Comparison of ENCODE assay signal across 9 cellular contexts in genomic region chr2:113173563-113174368, GRCh38. TPM values are rescaled to one million over a fixed set of nuclear protein-coding genes. Genes with fewer than 3 reads are reported as not detected.
DNase-seq lines count a peak whose midpoint lies in the region; ATAC-seq and TF ChIP-seq lines count a peak whose summit lies in the region.
"Had no signal": no experiment of that assay in that cellular context is flagged by ENCODE, and none has a peak within 500 bp of the region (broad histone marks: within the 10 kb centered on the region; RNA-seq: fewer than 3 reads in every experiment).

TSS of gene PSD4 (plus strand) at chr2:113173971. CDS start at chr2:113182457, 8,486 bp downstream.

- peaks cover 10% of the 10 kb centered on the region; the same call in 1 of the 2 replicates for H3K79me2 ChIP-seq in OCI-LY1 (ENCODE audit: insufficient read depth, low read length)

- peak within 1 kb of the TSS; percentile 78 to 89 for H3K4me3 Mint-ChIP-seq in activated T-cell treated with anti-CD3 and anti-CD28 coated beads, Interleukin-2, amount 50 U/mL, for 72 hours

- intact Hi-C loops in left colon (cut with DNase I, micrococcal nuclease), result no loop called here

- peak within 1 kb of the TSS; percentile 91 for H3K27ac Mint-ChIP-seq in activated T-cell treated with anti-CD3 and anti-CD28 coated beads, Interleukin-2, amount 50 U/mL, for 72 hours

- TF ChIP-seq CTCF in OCI-LY1 (IDR thresholded peaks at IDR 0.05; ENCODE audit: low read length), result no peak; the same call in 1 of the 2 replicates

- H3K36me3 Mint-ChIP-seq in activated T-cell treated with anti-CD3 and anti-CD28 coated beads, Interleukin-2, amount 50 U/mL, for 72 hours (ENCODE audit: insufficient read depth in 2 of 2), result peaks cover 12 to 23% of the 10 kb centered on the region in 2 donors

- peaks cover 3 to 4% of the 10 kb centered on the region in 2 donors for H3K9me3 Mint-ChIP-seq in activated T-cell treated with anti-CD3 and anti-CD28 coated beads, Interleukin-2, amount 50 U/mL, for 72 hours

- no peaks in the 10 kb centered on the region for H3K27me3 Mint-ChIP-seq in activated T-cell treated with anti-CD3 and anti-CD28 coated beads, Interleukin-2, amount 50 U/mL, for 72 hours (ENCODE audit: low read depth)

- H4K20me1 ChIP-seq in OCI-LY1 (ENCODE audit: insufficient read depth, low read length), result no peaks in the 10 kb centered on the region

- no peaks in the 10 kb centered on the region for H3K27me3 ChIP-seq in OCI-LY1 (ENCODE audit: insufficient read depth, low read length)

- H3K9me2 ChIP-seq in OCI-LY1 (ENCODE audit: low read depth, low read length), result no peaks in the 10 kb centered on the region

- peak; percentile 89 to 91 for DNase-seq in activated T-cell treated with anti-CD3 and anti-CD28 coated beads, Interleukin-2, amount 50 U/mL, for 72 hours
- DNase-seq in left colon (peak; percentile 73 to 74), COR-L47 (lab: John Stamatoyannopoulos, UW) (no peak), DMS53 treated with DMSO at 0.1 percent for 48 hours (lab: John Stamatoyannopoulos, UW; ENCODE audit: unreplicated experiment) (no peak)
- DNase-seq in stimulated activated CD8-positive, alpha-beta memory T cell treated with anti-CD3 and anti-CD28 coated beads, Interleukin-15, amount 100 ng/mL, for 1 hour (ENCODE audit: low read depth), result peak; percentile 73

- no peaks in the 10 kb centered on the region for H3F3A ChIP-seq in OCI-LY1 (ENCODE audit: insufficient read depth, low read length)

- peaks cover 39% of the 10 kb centered on the region for H3K4me1 ChIP-seq in OCI-LY1 (ENCODE audit: insufficient read depth, low read length, severe bottlenecking)

- H3K4me1 Mint-ChIP-seq in activated T-cell treated with anti-CD3 and anti-CD28 coated beads, Interleukin-2, amount 50 U/mL, for 72 hours (ENCODE audit: low read depth), result peaks cover 75% of the 10 kb centered on the region

- H3K9me3 ChIP-seq in OCI-LY1 (ENCODE audit: low read length), result no peaks in the 10 kb centered on the region

- ATAC-seq in GM18498 (IDR thresholded peaks at IDR 0.05; ENCODE audit: unreplicated experiment) (peak; percentile 80), HG02840 (IDR thresholded peaks at IDR 0.05; ENCODE audit: low FRiP score, unreplicated experiment) (peak; percentile 75), left colon (peak; percentile 44)
- peak; percentile 82 to 84 for ATAC-seq in activated T-cell treated with anti-CD3 and anti-CD28 coated beads, Interleukin-2, amount 50 U/mL, for 72 hours (replicated peaks in 1 of 2)
- ATAC-seq: Panc1 had no signal

- H3K27ac ChIP-seq in OCI-LY1 (ENCODE audit: low read depth, low read length, poor library complexity, severe bottlenecking), result peak within 1 kb of the TSS; percentile 92

- peak within 1 kb of the TSS; percentile 91 for H3K4me3 ChIP-seq in OCI-LY1 (ENCODE audit: low read depth, low read length, poor library complexity, severe bottlenecking)

- H3K36me3 ChIP-seq in OCI-LY1 (ENCODE audit: insufficient read depth, low read length), result peaks cover 14% of the 10 kb centered on the region; the same call in 1 of the 2 replicates

- peak within 1 kb of the TSS; percentile 90 for H3K4me2 ChIP-seq in OCI-LY1 (ENCODE audit: low read length)

- peak within 1 kb of the TSS; percentile 94 for H3K9ac ChIP-seq in OCI-LY1 (ENCODE audit: low read length)

- H2AFZ ChIP-seq in OCI-LY1 (ENCODE audit: low read length), result no peak within 1 kb of the TSS

RNA-seq across cellular contexts. Expression of gene PSD4, which starts in this region (rescaled TPM):
- 100 to 1,000 TPM; 174 to 200 TPM for total RNA-seq in activated T-cell treated with anti-CD3 and anti-CD28 coated beads, Interleukin-2, amount 50 U/mL, for 72 hours
- total RNA-seq in left colon, result 10 to 100 TPM; 68.4 to 72.1 TPM

Comparison
In these comparisons a context has a peak if more than half of its experiments do, and no peak if none do; other contexts are left out.
1. DNase-seq: peak in activated T-cell treated with anti-CD3 and anti-CD28 coated beads, Interleukin-2, amount 50 U/mL, for 72 hours (2 of 2), left colon (2 of 2) and stimulated activated CD8-positive, alpha-beta memory T cell treated with anti-CD3 and anti-CD28 coated beads, Interleukin-15, amount 100 ng/mL, for 1 hour (single experiment); none in COR-L47 (single experiment) and DMS53 treated with DMSO at 0.1 percent for 48 hours (single experiment).
2. Peak in every context shown above with its lines, with median percentiles within 50 percentile points of each other: ATAC-seq.